ENCODE assay signal across 17 cellular contexts in genomic region chr15:88906130-88906529, GRCh38. TPM values are rescaled to one million over a fixed set of nuclear protein-coding genes. Genes with fewer than 3 reads are reported as not detected.
DNase-seq lines count a peak whose midpoint lies in the region; ATAC-seq and TF ChIP-seq lines count a peak whose summit lies in the region.
"Had no signal": no experiment of that assay in that cellular context is flagged by ENCODE, and none has a peak within 500 bp of the region (broad histone marks: within the 10 kb centered on the region; RNA-seq: fewer than 3 reads in every experiment).

No MANE protein-coding gene starts in this region.

- H3K9me3 Mint-ChIP-seq in activated CD8-positive, alpha-beta T cell treated with anti-CD3 and anti-CD28 coated beads, Interleukin-2, amount 10 ng/mL, durations not matched to agents 7 days and 5 days (ENCODE audit: insufficient read depth) = no peaks in the 10 kb centered on the region
- H3K9me3 Mint-ChIP-seq in activated CD8-positive, alpha-beta T cell treated with anti-CD3 and anti-CD28 coated beads for 36 hours = no peaks in the 10 kb centered on the region
- H3K9me3 Mint-ChIP-seq in CD8-positive, alpha-beta T cell = no peaks in the 10 kb centered on the region
- H3K9me3 Mint-ChIP-seq: H9 had no signal

- H3K4me1 Mint-ChIP-seq in activated CD8-positive, alpha-beta T cell treated with anti-CD3 and anti-CD28 coated beads, Interleukin-2, amount 10 ng/mL, durations not matched to agents 7 days and 5 days (ENCODE audit: low read depth) = peaks cover 33% of the 10 kb centered on the region
- H3K4me1 Mint-ChIP-seq in activated CD8-positive, alpha-beta T cell treated with anti-CD3 and anti-CD28 coated beads for 36 hours (ENCODE audit: low read depth) = peaks cover 22% of the 10 kb centered on the region
- H3K4me1 Mint-ChIP-seq in CD8-positive, alpha-beta T cell (ENCODE audit: low read depth) = peaks cover 51% of the 10 kb centered on the region

- 95 to 100% (median 97%) methylated on average over 1 of the region's 1 CpG for WGBS in psoas muscle, 3 donors

- no peaks in the 10 kb centered on the region for H3K36me3 ChIP-seq in CD8-positive, alpha-beta T cell (ENCODE audit: insufficient read depth, low read length)
- peaks cover 68 to 96% of the 10 kb centered on the region in 2 donors for H3K36me3 ChIP-seq in ascending aorta
- peaks cover 9 to 87% of the 10 kb centered on the region in 2 donors for H3K36me3 ChIP-seq in psoas muscle (ENCODE audit: insufficient read depth in 1 of 2, low read depth in 1 of 2)

- DNase-seq in activated CD8-positive, alpha-beta T cell treated with anti-CD3 and anti-CD28 coated beads, Interleukin-2, amount 10 ng/mL, durations not matched to agents 7 days and 5 days = no peak
- DNase-seq in activated CD8-positive, alpha-beta T cell treated with anti-CD3 and anti-CD28 coated beads for 36 hours = no peak
- DNase-seq in CD8-positive, alpha-beta T cell = no peak
- DNase-seq in ascending aorta (ENCODE audit: low spot score in 2 of 2) = no peak
- no peak for DNase-seq in psoas muscle
- no peak for DNase-seq in effector CD4-positive, alpha-beta T cell
- no peak for DNase-seq in SW 1271 (lab: John Stamatoyannopoulos, UW)
- no peak for DNase-seq in activated T-cell treated with anti-CD3 and anti-CD28 coated beads, Interleukin-2, amount 50 U/mL, for 1 hour
- DNase-seq: 8988T, DMS53, H9, IMR-90, MV-4-11, NCI-H1436, NCI-H2081, NCI-H510A treated with DMSO at 0.1 percent for 48 hours had no signal

- no peaks in the 10 kb centered on the region for H3K27me3 ChIP-seq in CD8-positive, alpha-beta T cell (ENCODE audit: insufficient read depth, low read length)
- H3K27me3 ChIP-seq in ascending aorta (no peaks in the 10 kb centered on the region), psoas muscle (ENCODE audit: insufficient read depth in 3 of 3, low read length in 2 of 3) (no peaks in the 10 kb centered on the region)
- H3K27me3 ChIP-seq: BLaER1 treated with 17β-estradiol and CSF1 and Interleukin-3, amounts not matched to agents 10 nM and 100 nM had no signal

- H3K27ac Mint-ChIP-seq in activated CD8-positive, alpha-beta T cell treated with anti-CD3 and anti-CD28 coated beads, Interleukin-2, amount 10 ng/mL, durations not matched to agents 7 days and 5 days = peak overlapping the region; percentile 0
- H3K27ac Mint-ChIP-seq in activated CD8-positive, alpha-beta T cell treated with anti-CD3 and anti-CD28 coated beads for 36 hours = no peak overlapping the region
- H3K27ac Mint-ChIP-seq in CD8-positive, alpha-beta T cell = peak overlapping the region; percentile 91

- H3K4me3 ChIP-seq in CD8-positive, alpha-beta T cell (ENCODE audit: low read depth, low read length) = no peak overlapping the region
- H3K4me3 ChIP-seq in ascending aorta = no peak overlapping the region
- H3K4me3 ChIP-seq in psoas muscle = no peak overlapping the region
- H3K4me3 ChIP-seq: BLaER1 treated with 17β-estradiol and CSF1 and Interleukin-3, amounts not matched to agents 10 nM and 100 nM had no signal

- ATAC-seq in activated CD8-positive, alpha-beta T cell treated with anti-CD3 and anti-CD28 coated beads, Interleukin-2, amount 10 ng/mL, durations not matched to agents 7 days and 5 days = no peak
- ATAC-seq in activated CD8-positive, alpha-beta T cell treated with anti-CD3 and anti-CD28 coated beads for 36 hours = no peak
- ATAC-seq in CD8-positive, alpha-beta T cell = no peak
- ATAC-seq in psoas muscle = no peak

- no peaks in the 10 kb centered on the region for H3K9me3 ChIP-seq in CD8-positive, alpha-beta T cell (ENCODE audit: low read length)
- no peaks in the 10 kb centered on the region for H3K9me3 ChIP-seq in ascending aorta
- no peaks in the 10 kb centered on the region for H3K9me3 ChIP-seq in psoas muscle
- H3K9me3 ChIP-seq: BLaER1 treated with 17β-estradiol and CSF1 and Interleukin-3, amounts not matched to agents 10 nM and 100 nM had no signal

- peaks cover 14% of the 10 kb centered on the region for H3K36me3 Mint-ChIP-seq in activated CD8-positive, alpha-beta T cell treated with anti-CD3 and anti-CD28 coated beads, Interleukin-2, amount 10 ng/mL, durations not matched to agents 7 days and 5 days (ENCODE audit: low read depth)
- peaks cover 2% of the 10 kb centered on the region for H3K36me3 Mint-ChIP-seq in activated CD8-positive, alpha-beta T cell treated with anti-CD3 and anti-CD28 coated beads for 36 hours (ENCODE audit: low read depth)
- H3K36me3 Mint-ChIP-seq in CD8-positive, alpha-beta T cell = peaks cover 30% of the 10 kb centered on the region

- H3K27ac ChIP-seq in CD8-positive, alpha-beta T cell (ENCODE audit: low read depth, low read length) = no peak overlapping the region
- H3K27ac ChIP-seq in ascending aorta (peak overlapping the region; percentile 94), psoas muscle (peak overlapping the region; percentile 48)
- H3K27ac ChIP-seq: BLaER1 treated with 17β-estradiol and CSF1 and Interleukin-3, amounts not matched to agents 10 nM and 100 nM had no signal

- H3K4me1 ChIP-seq in CD8-positive, alpha-beta T cell (ENCODE audit: insufficient read depth, low read length) = peaks cover 31% of the 10 kb centered on the region
- H3K4me1 ChIP-seq in ascending aorta (peaks cover 30 to 85% of the 10 kb centered on the region in 2 donors), psoas muscle (peaks cover 93% of the 10 kb centered on the region)

- CTCF ChIA-PET in activated CD8-positive, alpha-beta T cell treated with anti-CD3 and anti-CD28 coated beads, Interleukin-2, amount 10 ng/mL, durations not matched to agents 7 days and 5 days (lab: Charles Lee) = interaction anchor here (1.0 to 2.5 kb wide), 6 partner anchors 9 to 116 kb away, joined by 3 to 36 read pairs (median 23); partner anchors contain the start of genes HAPLN3 and MFGE8
- CTCF ChIA-PET in activated CD8-positive, alpha-beta T cell treated with anti-CD3 and anti-CD28 coated beads for 36 hours (lab: Charles Lee) = interaction anchor here (0.8 to 4.8 kb wide), 10 partner anchors 8 to 224 kb away, joined by 3 to 50 read pairs (median 13); partner anchors contain the start of genes HAPLN3 and MFGE8
- CTCF ChIA-PET in CD8-positive, alpha-beta T cell (lab: Charles Lee) = interaction anchor here (0.8 to 5.5 kb wide), 7 partner anchors 12 to 272 kb away, joined by 3 to 79 read pairs (median 21); partner anchors contain the start of gene HAPLN3

- POLR2A ChIA-PET in activated CD8-positive, alpha-beta T cell treated with anti-CD3 and anti-CD28 coated beads, Interleukin-2, amount 10 ng/mL, durations not matched to agents 7 days and 5 days (lab: Charles Lee) = no interaction called here
- POLR2A ChIA-PET in activated CD8-positive, alpha-beta T cell treated with anti-CD3 and anti-CD28 coated beads for 36 hours (lab: Charles Lee) = interaction anchor here (2.1 kb wide), 1 partner anchor 13 kb away, joined by 4 read pairs; no protein-coding TSS in a partner anchor
- POLR2A ChIA-PET in CD8-positive, alpha-beta T cell (lab: Charles Lee) = interaction anchor here (3.3 kb wide), 1 partner anchor 184 kb away, joined by 22 read pairs; the partner anchor contains the start of gene ABHD2

- intact Hi-C loops in activated CD8-positive, alpha-beta T cell treated with anti-CD3 and anti-CD28 coated beads for 36 hours (cut with micrococcal nuclease) = loop anchor here (10.0 kb wide), 1 partner anchor 269 kb away; no protein-coding TSS in a partner anchor
- intact Hi-C loops in CD8-positive, alpha-beta T cell (cut with DNase I, micrococcal nuclease) = no loop called here
- intact Hi-C loops in ascending aorta (cut with DNase I) = no loop called here
- intact Hi-C loops in psoas muscle (cut with DNase I) = loop anchor here (5.0 to 10.0 kb wide), 2 partner anchors 111 to 269 kb away; no protein-coding TSS in a partner anchor

- H3K4me3 Mint-ChIP-seq in activated CD8-positive, alpha-beta T cell treated with anti-CD3 and anti-CD28 coated beads, Interleukin-2, amount 10 ng/mL, durations not matched to agents 7 days and 5 days = no peak overlapping the region
- H3K4me3 Mint-ChIP-seq in activated CD8-positive, alpha-beta T cell treated with anti-CD3 and anti-CD28 coated beads for 36 hours = no peak overlapping the region
- H3K4me3 Mint-ChIP-seq in CD8-positive, alpha-beta T cell = no peak overlapping the region

- H3K27me3 Mint-ChIP-seq in activated CD8-positive, alpha-beta T cell treated with anti-CD3 and anti-CD28 coated beads, Interleukin-2, amount 10 ng/mL, durations not matched to agents 7 days and 5 days (ENCODE audit: low read depth) = no peaks in the 10 kb centered on the region
- H3K27me3 Mint-ChIP-seq in activated CD8-positive, alpha-beta T cell treated with anti-CD3 and anti-CD28 coated beads for 36 hours = no peaks in the 10 kb centered on the region
- H3K27me3 Mint-ChIP-seq in CD8-positive, alpha-beta T cell (ENCODE audit: low read depth) = no peaks in the 10 kb centered on the region

- TF ChIP-seq CTCF in activated CD8-positive, alpha-beta T cell treated with anti-CD3 and anti-CD28 coated beads for 36 hours (IDR thresholded peaks at IDR 0.05) = no peak
- no peak for TF ChIP-seq CTCF in CD8-positive, alpha-beta T cell (IDR thresholded peaks at IDR 0.05)
- TF ChIP-seq CTCF in ascending aorta (IDR thresholded peaks at IDR 0.05) (no peak), psoas muscle (IDR thresholded peaks at IDR 0.05) (no peak)

RNA-seq across cellular contexts. Expression of gene MFGE8, which starts 7.0 kb away (rescaled TPM):
- 10 to 100 TPM; 34.7 to 44.8 TPM for total RNA-seq in activated CD8-positive, alpha-beta T cell treated with anti-CD3 and anti-CD28 coated beads, Interleukin-2, amount 10 ng/mL, durations not matched to agents 7 days and 5 days
- 10 to 100 TPM; 29.0 to 34.0 TPM for total RNA-seq in activated CD8-positive, alpha-beta T cell treated with anti-CD3 and anti-CD28 coated beads for 36 hours
- total RNA-seq in CD8-positive, alpha-beta T cell = 10 to 100 TPM; 62.9 to 70.0 TPM
- total RNA-seq in ascending aorta (1,738 TPM), psoas muscle (100 to 1,000 TPM; 137 to 771 (median 335) TPM)
- polyA plus RNA-seq in psoas muscle = 100 to 1,000 TPM; 218 to 274 (median 253) TPM

RNA-seq across cellular contexts. Expression of gene HAPLN3, which starts 10.8 kb away (rescaled TPM):
- total RNA-seq in activated CD8-positive, alpha-beta T cell treated with anti-CD3 and anti-CD28 coated beads, Interleukin-2, amount 10 ng/mL, durations not matched to agents 7 days and 5 days = 10 to 100 TPM; 75.7 to 79.0 TPM
- total RNA-seq in activated CD8-positive, alpha-beta T cell treated with anti-CD3 and anti-CD28 coated beads for 36 hours = 10 to 100 TPM; 63.2 to 69.5 TPM
- 10 to 100 TPM; 70.2 to 71.3 TPM for total RNA-seq in CD8-positive, alpha-beta T cell
- total RNA-seq in ascending aorta (189 TPM), psoas muscle (1 to 10 TPM; 3.5 to 5.8 (median 4.4) TPM)
- polyA plus RNA-seq in psoas muscle = 1 to 10 TPM; 1.2 to 5.4 (median 1.5) TPM

Comparison
In these comparisons a context has a peak if more than half of its experiments do, and no peak if none do; other contexts are left out.
1. RNA of gene HAPLN3, which starts 10.8 kb away (total RNA-seq): 189 TPM in ascending aorta (single experiment), 75.7 to 79.0 TPM in activated CD8-positive, alpha-beta T cell treated with anti-CD3 and anti-CD28 coated beads, Interleukin-2, amount 10 ng/mL, durations not matched to agents 7 days and 5 days, 70.2 to 71.3 TPM in CD8-positive, alpha-beta T cell and 63.2 to 69.5 TPM in activated CD8-positive, alpha-beta T cell treated with anti-CD3 and anti-CD28 coated beads for 36 hours; 3.5 to 5.8 TPM in psoas muscle; every median in the first group is over 4 times any median in the second.
2. intact Hi-C loops: an anchor here in activated CD8-positive, alpha-beta T cell treated with anti-CD3 and anti-CD28 coated beads for 36 hours (10.0 kb wide) and psoas muscle (5.0 to 10.0 kb wide); none called in CD8-positive, alpha-beta T cell and ascending aorta.